ENCODE assay signal across 9 cellular contexts in the genomic region with DNA sequence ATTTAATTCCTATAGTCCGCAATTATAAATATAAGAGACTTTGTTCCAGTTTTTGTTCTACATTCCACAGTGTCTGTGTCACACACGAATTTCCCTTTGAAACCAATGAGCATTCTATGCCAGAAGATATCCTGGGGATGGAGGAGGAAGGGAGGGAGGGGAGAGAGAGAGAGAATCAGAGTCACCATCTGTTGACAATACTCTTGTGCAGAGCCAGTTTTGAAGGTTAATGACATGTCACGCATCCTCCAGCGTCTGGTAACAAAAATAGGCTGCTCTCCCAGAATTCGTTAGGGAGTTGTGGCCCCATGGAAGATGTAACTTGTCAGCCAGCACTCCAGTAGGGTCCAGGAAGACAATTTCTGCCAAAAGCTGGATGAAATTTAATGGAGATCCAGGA.
DNase-seq lines count a peak whose midpoint lies in the region; ATAC-seq and TF ChIP-seq lines count a peak whose summit lies in the region.
"Had no signal": no experiment of that assay in that cellular context is flagged by ENCODE, and none has a peak within 500 bp of the region (broad histone marks: within the 10 kb centered on the region; RNA-seq: fewer than 3 reads in every experiment).

No MANE protein-coding gene starts in this region.

- peak overlapping the region; percentile 44 for H3K9ac ChIP-seq in PC-3 (ENCODE audit: low read length)

- no peaks in the 10 kb centered on the region for H3K27me3 ChIP-seq in PC-3 (ENCODE audit: low read length)
- H3K27me3 ChIP-seq in gastrocnemius medialis = no peaks in the 10 kb centered on the region
- no peaks in the 10 kb centered on the region for H3K27me3 ChIP-seq in ascending aorta

- CTCF ChIA-PET in PC-3 (lab: Charles Lee) = interaction anchor here (0.8 kb wide), 1 partner anchor 165 kb away, joined by 4 read pairs; no protein-coding TSS in a partner anchor
- CTCF ChIA-PET in GM10248 (lab: Yijun Ruan, JAX) = no interaction called here

- H3K4me3 ChIP-seq in PC-3 (ENCODE audit: low read length) = peak overlapping the region; percentile 25; the same call in 1 of the 2 replicates
- no peak overlapping the region for H3K4me3 ChIP-seq in gastrocnemius medialis
- H3K4me3 ChIP-seq in ascending aorta = no peak overlapping the region

- peak; percentile 87 for DNase-seq in HCEC 1CT
- DNase-seq in PC-3 = peak; percentile 92
- peak; percentile 40 for DNase-seq in fibroblast of the conjunctiva (ENCODE audit: low read depth)
- DNase-seq in gastrocnemius medialis = peak in 1 of 2 donors; percentile 8
- DNase-seq in GM10248 (ENCODE audit: extremely low spot score) = no peak
- DNase-seq in amygdala (lab: John Stamatoyannopoulos, UW) = no peak
- no peak for DNase-seq in ascending aorta (ENCODE audit: low spot score in 2 of 2)
- DNase-seq: activated T-cell treated with anti-CD3 and anti-CD28 coated beads, Interleukin-2, amount 50 U/mL, for 48 hours had no signal

- H4K20me1 ChIP-seq in PC-3 (ENCODE audit: low read length) = no peaks in the 10 kb centered on the region

- H3K27ac ChIP-seq in PC-3 (ENCODE audit: low read length) (peak overlapping the region; percentile 89), gastrocnemius medialis (peak overlapping the region; percentile 33 to 58 (median 50)), ascending aorta (no peak overlapping the region)

- H2AFZ ChIP-seq in PC-3 (ENCODE audit: low read length) = no peak overlapping the region

- no peak for TF ChIP-seq POLR2A in gastrocnemius medialis (IDR thresholded peaks at IDR 0.05)

- H3K36me3 ChIP-seq in PC-3 (ENCODE audit: low read depth, low read length) (no peaks in the 10 kb centered on the region), gastrocnemius medialis (no peaks in the 10 kb centered on the region), ascending aorta (no peaks in the 10 kb centered on the region)

- POLR2A ChIA-PET in PC-3 (lab: Charles Lee; ENCODE audit: unreplicated experiment) = no interaction called here
- POLR2A ChIA-PET in GM10248 (lab: Yijun Ruan, JAX) = no interaction called here

- TF ChIP-seq CTCF in PC-3 (conservative IDR thresholded peaks at IDR 0.05; ENCODE audit: low read depth, low read length) = no peak
- TF ChIP-seq CTCF in gastrocnemius medialis (IDR thresholded peaks at IDR 0.05 in 4 of 5, conservative IDR thresholded peaks at IDR 0.05 in 1 of 5) = no peak
- no peak for TF ChIP-seq CTCF in GM10248 (IDR thresholded peaks at IDR 0.05; ENCODE audit: control extremely low read depth, extremely low read depth, low read depth, missing control alignments)
- no peak for TF ChIP-seq CTCF in ascending aorta (IDR thresholded peaks at IDR 0.05)

- ATAC-seq in PC-3 = peak; percentile 83
- peak; percentile 59 to 60 for ATAC-seq in gastrocnemius medialis
- ATAC-seq in HG03175 (IDR thresholded peaks at IDR 0.05; ENCODE audit: unreplicated experiment) = no peak

- intact Hi-C loops in PC-3 (cut with micrococcal nuclease) = loop anchor here (2.0 to 10.0 kb wide), 9 partner anchors 42 to 730 kb away; no protein-coding TSS in a partner anchor
- intact Hi-C loops in gastrocnemius medialis (cut with DNase I; ENCODE audit: low total_unique reads) = loop anchor here (5.0 kb wide), 1 partner anchor 307 kb away; the partner anchor contains the start of gene PHLDA1
- intact Hi-C loops in ascending aorta (cut with DNase I) = loop anchor here (5.0 kb wide), 1 partner anchor 307 kb away; the partner anchor contains the start of gene PHLDA1

- H3F3A ChIP-seq in PC-3 (ENCODE audit: low read length, unreplicated experiment) = peaks cover 4% of the 10 kb centered on the region

- in situ Hi-C loops in gastrocnemius medialis (cut with MboI; ENCODE audit: low sequenced_read_pairs in 4 of 4) = no loop called here

- H3K9me3 ChIP-seq in PC-3 (ENCODE audit: low read length) = no peaks in the 10 kb centered on the region
- H3K9me3 ChIP-seq in gastrocnemius medialis = no peaks in the 10 kb centered on the region
- no peaks in the 10 kb centered on the region for H3K9me3 ChIP-seq in ascending aorta

- H3K9me2 ChIP-seq in PC-3 (replicated peaks; ENCODE audit: low read length) = no peaks in the 10 kb centered on the region

- no peaks in the 10 kb centered on the region for H3K79me2 ChIP-seq in PC-3 (ENCODE audit: low read length)

- BruUV-seq in PC-3 (replicated peaks; lab: Mats Ljungman, UMichigan) = no TSS peak

- peaks cover 55% of the 10 kb centered on the region for H3K4me1 ChIP-seq in PC-3 (ENCODE audit: insufficient read depth, low read length)
- H3K4me1 ChIP-seq in gastrocnemius medialis = peaks cover 10 to 44% of the 10 kb centered on the region in 2 donors
- H3K4me1 ChIP-seq in ascending aorta = peaks cover 4% of the 10 kb centered on the region in 2 donors

- peak overlapping the region; percentile 74 for H3K4me2 ChIP-seq in PC-3 (ENCODE audit: low read length)

Comparison
In these comparisons a context has a peak if more than half of its experiments do, and no peak if none do; other contexts are left out.
1. DNase-seq: peak in HCEC 1CT (single experiment), PC-3 (single experiment) and fibroblast of the conjunctiva (single experiment); none in GM10248 (single experiment), amygdala (0 of 56) and ascending aorta (0 of 2).
2. H3K27ac ChIP-seq: peak in PC-3 (single experiment) and gastrocnemius medialis (4 of 4); none in ascending aorta (0 of 2).